In genomic region chr15:62241135-62241770, GRCh38 we compare ENCODE assay signal across 1 cellular context.
TF ChIP-seq lines count a peak whose summit lies in the region.

No MANE protein-coding gene starts in this region.

TF ChIP-seq in GM23338, 12 proteins besides CTCF, POLR2A, EP300 and RAD21 (continued from another document):
- no peak for TF ChIP-seq REST (IDR thresholded peaks at IDR 0.05; ENCODE audit: unreplicated experiment)
- no peak for TF ChIP-seq POLR2AphosphoS5 (IDR thresholded peaks at IDR 0.05; ENCODE audit: low read depth)
- no peak for TF ChIP-seq ZNF331 (CRISPR knock-in tag; IDR thresholded peaks at IDR 0.05; ENCODE audit: low read depth)
- no peak for TF ChIP-seq EZH2 (IDR thresholded peaks at IDR 0.05; ENCODE audit: low read depth, unreplicated experiment)
- TF ChIP-seq CREB1 (CRISPR knock-in tag; IDR thresholded peaks at IDR 0.05; ENCODE audit: low read depth), result no peak
